In genomic region chr17:64017381-64017980, GRCh38 we compare ENCODE assay signal across 11 cellular contexts. TPM values are rescaled to one million over a fixed set of nuclear protein-coding genes. Genes with fewer than 3 reads are reported as not detected.
DNase-seq lines count a peak whose midpoint lies in the region; ATAC-seq and TF ChIP-seq lines count a peak whose summit lies in the region.
"Had no signal": no experiment of that assay in that cellular context is flagged by ENCODE, and none has a peak within 500 bp of the region (broad histone marks: within the 10 kb centered on the region; RNA-seq: fewer than 3 reads in every experiment).

No MANE protein-coding gene starts in this region.

- no peaks in the 10 kb centered on the region for H3K9me3 Mint-ChIP-seq in activated naive CD4-positive, alpha-beta T cell treated with anti-CD3 and anti-CD28 coated beads, Interleukin-2, amount 50 U/mL, for 24 hours
- H3K9me3 Mint-ChIP-seq in endodermal cell: no peaks in the 10 kb centered on the region
- H3K9me3 Mint-ChIP-seq in stimulated activated naive CD8-positive, alpha-beta T cell treated with anti-CD3 and anti-CD28 coated beads, Interleukin-15, amount 100 ng/mL, for 72 hours: no peaks in the 10 kb centered on the region

- no peak overlapping the region for H3K9ac ChIP-seq in OCI-LY3 (ENCODE audit: low read length)
- H3K9ac ChIP-seq in endodermal cell (ENCODE audit: extremely low read depth, low read length, poor library complexity, severe bottlenecking): no peak overlapping the region

- no peaks in the 10 kb centered on the region for H3K9me3 ChIP-seq in OCI-LY3 (ENCODE audit: insufficient read depth, low read length)
- no peaks in the 10 kb centered on the region for H3K9me3 ChIP-seq in endodermal cell (ENCODE audit: control insufficient read depth, low read length)

- DNase-seq in activated naive CD4-positive, alpha-beta T cell treated with anti-CD3 and anti-CD28 coated beads, Interleukin-2, amount 50 U/mL, for 16 hours: no peak
- no peak for DNase-seq in endodermal cell
- DNase-seq in stimulated activated naive CD8-positive, alpha-beta T cell treated with anti-CD3 and anti-CD28 coated beads, Interleukin-15, amount 100 ng/mL, for 72 hours: no peak
- no peak for DNase-seq in substantia nigra (lab: John Stamatoyannopoulos, UW)
- DNase-seq in retina: no peak
- DNase-seq: COR-L47, NCI-H446 had no signal

- H3K79me2 ChIP-seq in OCI-LY3 (ENCODE audit: low read length): peaks cover 14% of the 10 kb centered on the region; the same call in 1 of the 2 replicates

- H3K4me3 ChIP-seq in OCI-LY3 (ENCODE audit: low read length) (no peak overlapping the region), endodermal cell (ENCODE audit: low read length) (no peak overlapping the region)

- H3K27me3 ChIP-seq in OCI-LY3 (ENCODE audit: low read depth, low read length): no peaks in the 10 kb centered on the region
- H3K27me3 ChIP-seq in endodermal cell (ENCODE audit: control insufficient read depth, insufficient read depth, low read length, poor library complexity, severe bottlenecking): no peaks in the 10 kb centered on the region

- H3K27me3 Mint-ChIP-seq in activated naive CD4-positive, alpha-beta T cell treated with anti-CD3 and anti-CD28 coated beads, Interleukin-2, amount 50 U/mL, for 24 hours: no peaks in the 10 kb centered on the region
- H3K27me3 Mint-ChIP-seq in endodermal cell (ENCODE audit: insufficient read depth): peaks cover 13% of the 10 kb centered on the region
- H3K27me3 Mint-ChIP-seq in stimulated activated naive CD8-positive, alpha-beta T cell treated with anti-CD3 and anti-CD28 coated beads, Interleukin-15, amount 100 ng/mL, for 72 hours: no peaks in the 10 kb centered on the region

- H3K36me3 ChIP-seq in OCI-LY3 (replicated peaks; ENCODE audit: low read depth, low read length): no peaks in the 10 kb centered on the region
- no peaks in the 10 kb centered on the region for H3K36me3 ChIP-seq in endodermal cell (ENCODE audit: control insufficient read depth, insufficient read depth, low read length)

- peak overlapping the region; percentile 96 for H3K27ac Mint-ChIP-seq in activated naive CD4-positive, alpha-beta T cell treated with anti-CD3 and anti-CD28 coated beads, Interleukin-2, amount 50 U/mL, for 24 hours
- H3K27ac Mint-ChIP-seq in endodermal cell: no peak overlapping the region
- peak overlapping the region; percentile 49 to 94 for H3K27ac Mint-ChIP-seq in stimulated activated naive CD8-positive, alpha-beta T cell treated with anti-CD3 and anti-CD28 coated beads, Interleukin-15, amount 100 ng/mL, for 72 hours
- H3K27ac Mint-ChIP-seq: brain had no signal

- H3K4me3 Mint-ChIP-seq in activated naive CD4-positive, alpha-beta T cell treated with anti-CD3 and anti-CD28 coated beads, Interleukin-2, amount 50 U/mL, for 24 hours: peak overlapping the region; percentile 96
- no peak overlapping the region for H3K4me3 Mint-ChIP-seq in endodermal cell
- peak overlapping the region; percentile 86 to 95 for H3K4me3 Mint-ChIP-seq in stimulated activated naive CD8-positive, alpha-beta T cell treated with anti-CD3 and anti-CD28 coated beads, Interleukin-15, amount 100 ng/mL, for 72 hours
- H3K4me3 Mint-ChIP-seq: brain had no signal

- H3K27ac ChIP-seq in OCI-LY3 (ENCODE audit: low read length) (no peak overlapping the region), endodermal cell (ENCODE audit: low read depth, low read length) (no peak overlapping the region), substantia nigra (ENCODE audit: low read depth, low read length, poor library complexity, severe bottlenecking) (no peak overlapping the region)

- ATAC-seq in stimulated activated naive CD8-positive, alpha-beta T cell treated with anti-CD3 and anti-CD28 coated beads, Interleukin-15, amount 100 ng/mL, for 72 hours: no peak
- no peak for ATAC-seq in HG03457 (IDR thresholded peaks at IDR 0.05; ENCODE audit: unreplicated experiment)

- no peaks in the 10 kb centered on the region for H4K20me1 ChIP-seq in OCI-LY3 (ENCODE audit: insufficient read depth, low read length)

- peaks cover 74% of the 10 kb centered on the region for H3K4me1 Mint-ChIP-seq in activated naive CD4-positive, alpha-beta T cell treated with anti-CD3 and anti-CD28 coated beads, Interleukin-2, amount 50 U/mL, for 24 hours
- peaks cover 6% of the 10 kb centered on the region for H3K4me1 Mint-ChIP-seq in endodermal cell
- H3K4me1 Mint-ChIP-seq in stimulated activated naive CD8-positive, alpha-beta T cell treated with anti-CD3 and anti-CD28 coated beads, Interleukin-15, amount 100 ng/mL, for 72 hours: peaks cover 77% of the 10 kb centered on the region
- H3K4me1 Mint-ChIP-seq: brain had no signal

- H2AFZ ChIP-seq in OCI-LY3 (ENCODE audit: low read depth, low read length): no peak overlapping the region

- H3K4me2 ChIP-seq in OCI-LY3 (ENCODE audit: low read length): no peak overlapping the region

- H3K4me1 ChIP-seq in OCI-LY3 (ENCODE audit: low read length): peaks cover 63% of the 10 kb centered on the region
- no peaks in the 10 kb centered on the region for H3K4me1 ChIP-seq in endodermal cell (ENCODE audit: control insufficient read depth, insufficient read depth, low read length)

- 82 to 90% methylated on average over 2 of the region's 2 CpGs for WGBS in endodermal cell (ENCODE audit: insufficient coverage in 1 of 2, insufficient read length in 1 of 2), 2 experiments

- peaks cover 6% of the 10 kb centered on the region for H3K36me3 Mint-ChIP-seq in activated naive CD4-positive, alpha-beta T cell treated with anti-CD3 and anti-CD28 coated beads, Interleukin-2, amount 50 U/mL, for 24 hours
- no peaks in the 10 kb centered on the region for H3K36me3 Mint-ChIP-seq in endodermal cell (ENCODE audit: low read depth)
- H3K36me3 Mint-ChIP-seq: brain had no signal

- TF ChIP-seq CTCF in OCI-LY3 (IDR thresholded peaks at IDR 0.05; ENCODE audit: low read depth, low read length) (peak; percentile 17; the same call in 1 of the 2 replicates), endodermal cell (conservative IDR thresholded peaks at IDR 0.05) (peak; percentile 68)

RNA-seq across cellular contexts. Expression of gene ICAM2, which starts 3.0 kb away (rescaled TPM):
- total RNA-seq in endodermal cell: under 1 TPM in 1 of 2 donors, not detected in 1; 0.75 TPM
- not detected for polyA plus RNA-seq in endodermal cell (2013, experiment 1 of 2)
- not detected for polyA plus RNA-seq in endodermal cell (2013, experiment 2 of 2)

RNA-seq across cellular contexts. Expression of gene PRR29, which starts 19.3 kb away (rescaled TPM):
- total RNA-seq in endodermal cell: 1 to 10 TPM; 3.3 to 6.1 TPM
- polyA plus RNA-seq in endodermal cell (2013, experiment 1 of 2): 1.6 TPM
- polyA plus RNA-seq in endodermal cell (2013, experiment 2 of 2): 1.7 TPM

RNA-seq across cellular contexts. Expression of gene SCN4A, which starts 44.8 kb away (rescaled TPM):
- total RNA-seq in endodermal cell: 1 to 10 TPM; 3.9 to 4.4 TPM
- 2.5 TPM for polyA plus RNA-seq in endodermal cell (2013, experiment 1 of 2)
- 2.1 TPM for polyA plus RNA-seq in endodermal cell (2013, experiment 2 of 2)
